Comparison of ENCODE assay signal across 24 cellular contexts in genomic region chr13:33144358-33144784, GRCh38.
DNase-seq lines count a peak whose midpoint lies in the region; ATAC-seq and TF ChIP-seq lines count a peak whose summit lies in the region.
"Had no signal": no experiment of that assay in that cellular context is flagged by ENCODE, and none has a peak within 500 bp of the region (broad histone marks: within the 10 kb centered on the region; RNA-seq: fewer than 3 reads in every experiment).

No MANE protein-coding gene starts in this region.

- TF ChIP-seq CTCF in neural cell (IDR thresholded peaks at IDR 0.05; ENCODE audit: poor library complexity, severe bottlenecking): no peak
- TF ChIP-seq CTCF in suprapubic skin (IDR thresholded peaks at IDR 0.05): no peak

- peaks cover 21% of the 10 kb centered on the region for H3K9me3 Mint-ChIP-seq in T-helper 1 cell treated with Interleukin-12 subunit alpha and Interleukin-12 subunit beta and Interleukin-4 antibody, amounts not matched to agents 30 μg/mL and 1 μg/mL, for 36 hours

- no peak overlapping the region for H2AFZ ChIP-seq in neural cell (ENCODE audit: low read depth, low read length)

- H3K79me1 ChIP-seq in mesendoderm (ENCODE audit: low read length): no peaks in the 10 kb centered on the region

- H3K27me3 Mint-ChIP-seq in T-helper 1 cell treated with Interleukin-12 subunit alpha and Interleukin-12 subunit beta and Interleukin-4 antibody, amounts not matched to agents 30 μg/mL and 1 μg/mL, for 36 hours (ENCODE audit: low read depth): no peaks in the 10 kb centered on the region

- H3K27ac Mint-ChIP-seq in T-helper 1 cell treated with Interleukin-12 subunit alpha and Interleukin-12 subunit beta and Interleukin-4 antibody, amounts not matched to agents 30 μg/mL and 1 μg/mL, for 36 hours: peak overlapping the region; percentile 4

- no peak for TF ChIP-seq POLR2A in suprapubic skin (IDR thresholded peaks at IDR 0.05)

- H3K79me2 ChIP-seq in neural cell (replicated peaks; ENCODE audit: insufficient read depth, low read length) (no peaks in the 10 kb centered on the region), mesendoderm (ENCODE audit: control insufficient read depth, insufficient read depth, low read length) (no peaks in the 10 kb centered on the region)

- H4K8ac ChIP-seq in mesendoderm (ENCODE audit: low read depth, low read length): no peak overlapping the region

- no peak overlapping the region for H3K9ac ChIP-seq in neural cell (ENCODE audit: low read length)
- H3K9ac ChIP-seq in mesendoderm (ENCODE audit: low read length): no peak overlapping the region
- H3K9ac ChIP-seq: BLaER1 had no signal

- peaks cover 26% of the 10 kb centered on the region for H3K4me1 Mint-ChIP-seq in T-helper 1 cell treated with Interleukin-12 subunit alpha and Interleukin-12 subunit beta and Interleukin-4 antibody, amounts not matched to agents 30 μg/mL and 1 μg/mL, for 36 hours (ENCODE audit: low read depth)

- H3K27ac ChIP-seq in neural cell (ENCODE audit: low read length) (peak overlapping the region; percentile 16), mesendoderm (ENCODE audit: low read depth, low read length) (no peak overlapping the region), suprapubic skin (no peak overlapping the region)
- H3K27ac ChIP-seq: BLaER1, RWPE1, SK-N-MC had no signal

- no peaks in the 10 kb centered on the region for H3F3A ChIP-seq in neural cell (ENCODE audit: insufficient read depth, low read length, poor library complexity, severe bottlenecking)

- no peak overlapping the region for H3K23ac ChIP-seq in mesendoderm (ENCODE audit: low read length)

- H3K9me3 ChIP-seq in neural cell (ENCODE audit: low read length) (no peaks in the 10 kb centered on the region), suprapubic skin (no peaks in the 10 kb centered on the region)
- H3K9me3 ChIP-seq: BLaER1, Caco-2 had no signal

- no peak overlapping the region for H2BK5ac ChIP-seq in mesendoderm (ENCODE audit: low read length)

- H2AK5ac ChIP-seq in mesendoderm (ENCODE audit: low read length): no peak overlapping the region

- H3K4me3 ChIP-seq in neural cell (ENCODE audit: low read length): no peak overlapping the region
- H3K4me3 ChIP-seq in mesendoderm (ENCODE audit: low read length): no peak overlapping the region
- H3K4me3 ChIP-seq in suprapubic skin: no peak overlapping the region
- H3K4me3 ChIP-seq: BLaER1, SK-N-MC had no signal

- no peak overlapping the region for H2BK120ac ChIP-seq in mesendoderm (ENCODE audit: low read depth, low read length)

- H3K4ac ChIP-seq in mesendoderm (ENCODE audit: low read depth, low read length): no peak overlapping the region

- H3K4me1 ChIP-seq in mesendoderm (ENCODE audit: control insufficient read depth, low read depth, low read length) (no peaks in the 10 kb centered on the region), suprapubic skin (peaks cover under 1% of the 10 kb centered on the region)
- H3K4me1 ChIP-seq: BLaER1, Caco-2 had no signal

- no peak overlapping the region for H3K56ac ChIP-seq in mesendoderm (ENCODE audit: low read length)

- DNase-seq in mesendoderm (no peak), AG08396 (ENCODE audit: low spot score) (no peak), suprapubic skin (ENCODE audit: low spot score in 2 of 2) (no peak)
- DNase-seq: Caco-2; CD4-positive, alpha-beta memory T cell; DMS 273 treated with DMSO at 0.1 percent for 48 hours; DMS79 treated with DMSO at 0.1 percent for 48 hours; KG1; NCI-H1105 treated with DMSO at 0.1 percent for 48 hours; NCI-H2029 treated with DMSO at 0.1 percent for 48 hours; NCI-H226; NCI-H510A treated with DMSO at 0.1 percent for 48 hours; NCI-H748 treated with DMSO at 0.1 percent for 48 hours; NK-92 treated with Interleukin-12 subunit alpha and Interleukin-12 subunit beta, amount 100 ng/mL, for 24 hours; SHP77 treated with DMSO at 0.1 percent for 48 hours; SW 1271 had no signal

- H4K5ac ChIP-seq in mesendoderm (ENCODE audit: low read length): no peak overlapping the region

- H3K27me3 ChIP-seq in neural cell (ENCODE audit: insufficient read depth, low read depth, low read length) (no peaks in the 10 kb centered on the region), mesendoderm (ENCODE audit: insufficient read depth, low read length, poor library complexity) (no peaks in the 10 kb centered on the region), suprapubic skin (no peaks in the 10 kb centered on the region)
- H3K27me3 ChIP-seq: BLaER1 had no signal

- H4K20me1 ChIP-seq in neural cell (ENCODE audit: insufficient read depth): no peaks in the 10 kb centered on the region
- H4K20me1 ChIP-seq: BLaER1 had no signal

- no peaks in the 10 kb centered on the region for H3K9me2 ChIP-seq in neural cell (ENCODE audit: insufficient read depth, low read length)

- H2BK15ac ChIP-seq in mesendoderm (replicated peaks; ENCODE audit: low read depth): no peak overlapping the region

- TF ChIP-seq RAD21 in neural cell (conservative IDR thresholded peaks at IDR 0.05): no peak

- no peak overlapping the region for H3K4me2 ChIP-seq in neural cell (ENCODE audit: low read length)
- H3K4me2 ChIP-seq in mesendoderm (ENCODE audit: low read length): no peak overlapping the region
- H3K4me2 ChIP-seq: BLaER1 had no signal

- H3K4me3 Mint-ChIP-seq in T-helper 1 cell treated with Interleukin-12 subunit alpha and Interleukin-12 subunit beta and Interleukin-4 antibody, amounts not matched to agents 30 μg/mL and 1 μg/mL, for 36 hours: no peak overlapping the region

- WGBS in mesendoderm (ENCODE audit: extremely low coverage, insufficient coverage, low lambda C conversion rate): 100% methylated on average over 4 of the region's 7 CpGs
- WGBS in suprapubic skin: 96% methylated on average over 7 of the region's 7 CpGs

- H3K36me3 ChIP-seq in neural cell (ENCODE audit: insufficient read depth, low read length) (no peaks in the 10 kb centered on the region), mesendoderm (ENCODE audit: control insufficient read depth, insufficient read depth, low read length) (no peaks in the 10 kb centered on the region), suprapubic skin (peaks cover 5% of the 10 kb centered on the region)
- H3K36me3 ChIP-seq: BLaER1 had no signal

- no peak for TF ChIP-seq EP300 in neural cell (conservative IDR thresholded peaks at IDR 0.05; ENCODE audit: poor library complexity, severe bottlenecking)
- TF ChIP-seq EP300 in suprapubic skin (IDR thresholded peaks at IDR 0.05): no peak

- H3K36me3 Mint-ChIP-seq in T-helper 1 cell treated with Interleukin-12 subunit alpha and Interleukin-12 subunit beta and Interleukin-4 antibody, amounts not matched to agents 30 μg/mL and 1 μg/mL, for 36 hours (ENCODE audit: low read depth): peaks cover 26% of the 10 kb centered on the region
- H3K36me3 Mint-ChIP-seq: CD4-positive, alpha-beta memory T cell had no signal

- no peak overlapping the region for H3K18ac ChIP-seq in mesendoderm (ENCODE audit: low read length)

- ATAC-seq in GM18498 (IDR thresholded peaks at IDR 0.05; ENCODE audit: unreplicated experiment) (peak; percentile 37), GM19463 (IDR thresholded peaks at IDR 0.05; ENCODE audit: unreplicated experiment) (peak; percentile 49), HG02970 (IDR thresholded peaks at IDR 0.05; ENCODE audit: low FRiP score, unreplicated experiment) (no peak)

TF ChIP-seq in neural cell, 6 proteins besides CTCF, POLR2A, EP300 and RAD21:
- no peak for TF ChIP-seq POLR2AphosphoS5 (IDR thresholded peaks at IDR 0.05)
- no peak for TF ChIP-seq REST (IDR thresholded peaks at IDR 0.05; ENCODE audit: borderline replicate concordance)
- TF ChIP-seq SMC3 (conservative IDR thresholded peaks at IDR 0.05; ENCODE audit: poor library complexity): no peak
- no peak for TF ChIP-seq TAF1 (IDR thresholded peaks at IDR 0.05; ENCODE audit: low read depth)
- TF ChIP-seq EZH2 (IDR thresholded peaks at IDR 0.05; ENCODE audit: borderline replicate concordance, insufficient read depth, low read length, poor library complexity, severe bottlenecking): no peak
- TF ChIP-seq MXI1 (conservative IDR thresholded peaks at IDR 0.05; ENCODE audit: poor library complexity, severe bottlenecking): no peak
